In the genomic region with DNA sequence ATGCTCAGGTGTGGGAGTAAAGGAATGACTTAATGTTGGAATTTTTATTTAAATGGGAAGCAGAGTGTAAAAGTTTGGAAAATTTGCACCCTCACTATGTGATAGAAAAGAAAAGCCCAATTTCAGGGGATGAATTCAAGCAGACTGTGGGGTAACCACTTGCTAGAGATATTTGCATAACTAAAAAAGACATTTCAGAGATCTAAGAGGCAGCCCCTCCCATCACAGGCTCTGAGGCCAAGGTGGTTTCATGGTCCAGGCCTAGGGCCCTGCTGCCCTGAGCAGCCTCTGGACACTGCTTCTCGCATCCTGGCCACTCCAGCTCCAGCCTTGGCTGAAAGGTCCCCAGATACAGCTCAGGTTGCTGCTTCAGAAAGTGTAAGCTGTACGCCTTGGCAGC, we compare ENCODE assay signal across 20 cellular contexts. TPM values are rescaled to one million over a fixed set of nuclear protein-coding genes. Genes with fewer than 3 reads are reported as not detected.
DNase-seq lines count a peak whose midpoint lies in the region; ATAC-seq, FAIRE-seq and TF ChIP-seq lines count a peak whose summit lies in the region.
"Had no signal": no experiment of that assay in that cellular context is flagged by ENCODE, and none has a peak within 500 bp of the region (broad histone marks: within the 10 kb centered on the region; RNA-seq: fewer than 3 reads in every experiment).

No MANE protein-coding gene starts in this region.

- H3K9me3 Mint-ChIP-seq in memory B cell (no peaks in the 10 kb centered on the region), HFFc6 (no peaks in the 10 kb centered on the region)
- H3K9me3 Mint-ChIP-seq in activated CD4-positive, alpha-beta memory T cell treated with anti-CD3 and anti-CD28 coated beads for 36 hours, result no peaks in the 10 kb centered on the region

- H4K20me1 ChIP-seq in DND-41 (ENCODE audit: insufficient read depth, low read length) (no peaks in the 10 kb centered on the region), OCI-LY7 (ENCODE audit: insufficient read depth, low read length) (no peaks in the 10 kb centered on the region)

- peak; percentile 29 for FAIRE-seq in GM18507 (lab: Jason Lieb, UNC)
- FAIRE-seq: D721Med had no signal

- intact Hi-C loops in OCI-LY7 (cut with micrococcal nuclease; ENCODE audit: unreplicated experiment), result no loop called here
- intact Hi-C loops in activated CD4-positive, alpha-beta memory T cell treated with anti-CD3 and anti-CD28 coated beads for 36 hours (cut with micrococcal nuclease), result no loop called here

- H3K36me3 Mint-ChIP-seq in memory B cell (no peaks in the 10 kb centered on the region), HFFc6 (ENCODE audit: low read depth) (no peaks in the 10 kb centered on the region)
- H3K36me3 Mint-ChIP-seq in activated CD4-positive, alpha-beta memory T cell treated with anti-CD3 and anti-CD28 coated beads for 36 hours, result no peaks in the 10 kb centered on the region
- H3K36me3 Mint-ChIP-seq: CD4-positive, alpha-beta memory T cell had no signal

- POLR2A ChIA-PET in OCI-LY7 (lab: Charles Lee), result no interaction called here
- POLR2A ChIA-PET in activated CD4-positive, alpha-beta memory T cell treated with anti-CD3 and anti-CD28 coated beads for 36 hours (lab: Charles Lee), result no interaction called here

- H3K27me3 Mint-ChIP-seq in memory B cell, result no peaks in the 10 kb centered on the region
- peaks cover 24% of the 10 kb centered on the region for H3K27me3 Mint-ChIP-seq in HFFc6 (ENCODE audit: insufficient read depth)
- H3K27me3 Mint-ChIP-seq in activated CD4-positive, alpha-beta memory T cell treated with anti-CD3 and anti-CD28 coated beads for 36 hours, result no peaks in the 10 kb centered on the region
- H3K27me3 Mint-ChIP-seq: CD4-positive, alpha-beta memory T cell had no signal

- H3K4me1 ChIP-seq in DND-41 (ENCODE audit: insufficient read depth, low read length) (peaks cover 89% of the 10 kb centered on the region), OCI-LY7 (ENCODE audit: insufficient read depth, low read length, poor library complexity, severe bottlenecking) (peaks cover 19% of the 10 kb centered on the region)
- H3K4me1 ChIP-seq: BE2C had no signal

- no peaks in the 10 kb centered on the region for H3K9me3 ChIP-seq in DND-41 (ENCODE audit: insufficient read depth, low read length, severe bottlenecking)
- no peaks in the 10 kb centered on the region for H3K9me3 ChIP-seq in OCI-LY7 (ENCODE audit: low read length)
- H3K9me3 ChIP-seq: BE2C had no signal

- TF ChIP-seq CTCF in DND-41 (IDR thresholded peaks at IDR 0.05; ENCODE audit: borderline replicate concordance, extremely low read depth, low read length, poor library complexity, severe bottlenecking) (no peak), OCI-LY7 (conservative IDR thresholded peaks at IDR 0.05; ENCODE audit: low read length) (no peak), HFFc6 (IDR thresholded peaks at IDR 0.05) (no peak)

- H3K27me3 ChIP-seq in DND-41 (ENCODE audit: insufficient read depth, low read length, poor library complexity), result no peaks in the 10 kb centered on the region
- H3K27me3 ChIP-seq: BE2C had no signal

- H2AFZ ChIP-seq in DND-41 (ENCODE audit: low read depth, low read length) (no peak overlapping the region), OCI-LY7 (ENCODE audit: low read length) (no peak overlapping the region)

- H3K27ac ChIP-seq in DND-41 (ENCODE audit: low read length) (peak overlapping the region; percentile 88), OCI-LY7 (ENCODE audit: low read depth, low read length, poor library complexity, severe bottlenecking) (no peak overlapping the region)
- H3K27ac ChIP-seq: C4-2B, HL-60 had no signal

- H3K4me2 ChIP-seq in DND-41 (ENCODE audit: insufficient read depth, low read length), result peak overlapping the region; percentile 10
- peak overlapping the region; percentile 36; the same call in 1 of the 2 replicates for H3K4me2 ChIP-seq in OCI-LY7 (ENCODE audit: low read length)

- H3K27ac Mint-ChIP-seq in memory B cell (no peak overlapping the region), HFFc6 (no peak overlapping the region)
- no peak overlapping the region for H3K27ac Mint-ChIP-seq in activated CD4-positive, alpha-beta memory T cell treated with anti-CD3 and anti-CD28 coated beads for 36 hours
- H3K27ac Mint-ChIP-seq: CD4-positive, alpha-beta memory T cell; H9 had no signal

- peak overlapping the region; percentile 54 for H3K9ac ChIP-seq in DND-41 (ENCODE audit: low read depth, low read length)

- no TSS peak for BruUV-seq in OCI-LY7 (replicated peaks; lab: Mats Ljungman, UMichigan)

- peaks cover 22% of the 10 kb centered on the region for H3K4me1 Mint-ChIP-seq in memory B cell
- peaks cover 2% of the 10 kb centered on the region; the same call in 1 of the 2 replicates for H3K4me1 Mint-ChIP-seq in HFFc6 (ENCODE audit: low read depth)
- peaks cover 25% of the 10 kb centered on the region for H3K4me1 Mint-ChIP-seq in activated CD4-positive, alpha-beta memory T cell treated with anti-CD3 and anti-CD28 coated beads for 36 hours (ENCODE audit: low read depth)

- no peak overlapping the region for H3K4me3 ChIP-seq in DND-41 (ENCODE audit: low read depth in 1 of 2, low read length in 2 of 2)
- H3K4me3 ChIP-seq in OCI-LY7 (ENCODE audit: low read depth, low read length, poor library complexity, severe bottlenecking), result no peak overlapping the region

- ATAC-seq in DND-41 (ENCODE audit: insufficient read depth, low read depth), result peak; percentile 37
- ATAC-seq in memory B cell (ENCODE audit: low read depth), result peak; percentile 41

- no peaks in the 10 kb centered on the region for H3K79me2 ChIP-seq in DND-41 (ENCODE audit: insufficient read depth, low read length)
- no peaks in the 10 kb centered on the region for H3K79me2 ChIP-seq in OCI-LY7 (ENCODE audit: insufficient read depth, low read depth, low read length)

- DNase-seq in DND-41 (no peak), GM18507 (ENCODE audit: extremely low spot score, insufficient read length, low read depth) (no peak), OCI-LY7 (ENCODE audit: low spot score) (no peak), memory B cell (ENCODE audit: low spot score in 2 of 2) (no peak), NCI-H1105 treated with DMSO at 0.1 percent for 48 hours (lab: John Stamatoyannopoulos, UW) (no peak), HFFc6 (no peak)
- DNase-seq in activated CD4-positive, alpha-beta memory T cell treated with anti-CD3 and anti-CD28 coated beads for 36 hours, result no peak
- DNase-seq: ACHN; BE2C; CD4-positive, alpha-beta memory T cell; COR-L47; DMS153; DMS79 treated with DMSO at 0.1 percent for 48 hours; GF-D8; GOT3; H9 had no signal

- CTCF ChIA-PET in OCI-LY7 (lab: Charles Lee; ENCODE audit: unreplicated experiment), result no interaction called here
- CTCF ChIA-PET in activated CD4-positive, alpha-beta memory T cell treated with anti-CD3 and anti-CD28 coated beads for 36 hours (lab: Charles Lee), result no interaction called here

- H3K9me2 ChIP-seq in OCI-LY7 (ENCODE audit: insufficient read depth, low read length), result no peaks in the 10 kb centered on the region

- no peaks in the 10 kb centered on the region for H3K36me3 ChIP-seq in DND-41 (ENCODE audit: insufficient read depth, low read length)
- no peaks in the 10 kb centered on the region for H3K36me3 ChIP-seq in OCI-LY7 (ENCODE audit: insufficient read depth, low read length)
- H3K36me3 ChIP-seq: BE2C had no signal

- H3K4me3 Mint-ChIP-seq in memory B cell (no peak overlapping the region), HFFc6 (no peak overlapping the region)
- no peak overlapping the region for H3K4me3 Mint-ChIP-seq in activated CD4-positive, alpha-beta memory T cell treated with anti-CD3 and anti-CD28 coated beads for 36 hours
- H3K4me3 Mint-ChIP-seq: CD4-positive, alpha-beta memory T cell; H9 had no signal

RNA-seq across cellular contexts. Expression of a gene that starts 5.9 kb away (rescaled TPM):
- total RNA-seq in OCI-LY7 (2014; rRNA removed; shearing (Covaris generic)), result not detected in 2 replicates
- total RNA-seq in OCI-LY7 (2022), result not detected in 2 replicates
- total RNA-seq in HFFc6 (2021; fragmentation: NEBNext Ultra II Directional; extraction: Animal tissue kit (Norgen Biotek cat#: 25700)), result not detected
- under 1 TPM; 0.80 to 0.93 TPM for total RNA-seq in activated CD4-positive, alpha-beta memory T cell treated with anti-CD3 and anti-CD28 coated beads for 36 hours
- total RNA-seq: A172 had no signal

RNA-seq across cellular contexts. Expression of a gene that starts 46.9 kb away (rescaled TPM):
- 163 and 194 TPM in 2 replicates for total RNA-seq in OCI-LY7 (2014; rRNA removed; shearing (Covaris generic))
- 150 and 157 TPM in 2 replicates for total RNA-seq in OCI-LY7 (2022)
- total RNA-seq in HFFc6 (2021; fragmentation: NEBNext Ultra II Directional; extraction: Animal tissue kit (Norgen Biotek cat#: 25700)), result not detected
- 100 to 1,000 TPM; 126 to 133 TPM for total RNA-seq in activated CD4-positive, alpha-beta memory T cell treated with anti-CD3 and anti-CD28 coated beads for 36 hours
- total RNA-seq: A172, H9 had no signal

Comparison
In these comparisons a context has a peak if more than half of its experiments do, and no peak if none do; other contexts are left out.
1. RNA of a gene that starts 46.9 kb away (total RNA-seq): 150 to 194 TPM in OCI-LY7 and 126 to 133 TPM in activated CD4-positive, alpha-beta memory T cell treated with anti-CD3 and anti-CD28 coated beads for 36 hours; not detected in HFFc6; every median in the first group is over 100 times any median in the second.